Comparison of ENCODE assay signal across 13 cellular contexts in the genomic region with DNA sequence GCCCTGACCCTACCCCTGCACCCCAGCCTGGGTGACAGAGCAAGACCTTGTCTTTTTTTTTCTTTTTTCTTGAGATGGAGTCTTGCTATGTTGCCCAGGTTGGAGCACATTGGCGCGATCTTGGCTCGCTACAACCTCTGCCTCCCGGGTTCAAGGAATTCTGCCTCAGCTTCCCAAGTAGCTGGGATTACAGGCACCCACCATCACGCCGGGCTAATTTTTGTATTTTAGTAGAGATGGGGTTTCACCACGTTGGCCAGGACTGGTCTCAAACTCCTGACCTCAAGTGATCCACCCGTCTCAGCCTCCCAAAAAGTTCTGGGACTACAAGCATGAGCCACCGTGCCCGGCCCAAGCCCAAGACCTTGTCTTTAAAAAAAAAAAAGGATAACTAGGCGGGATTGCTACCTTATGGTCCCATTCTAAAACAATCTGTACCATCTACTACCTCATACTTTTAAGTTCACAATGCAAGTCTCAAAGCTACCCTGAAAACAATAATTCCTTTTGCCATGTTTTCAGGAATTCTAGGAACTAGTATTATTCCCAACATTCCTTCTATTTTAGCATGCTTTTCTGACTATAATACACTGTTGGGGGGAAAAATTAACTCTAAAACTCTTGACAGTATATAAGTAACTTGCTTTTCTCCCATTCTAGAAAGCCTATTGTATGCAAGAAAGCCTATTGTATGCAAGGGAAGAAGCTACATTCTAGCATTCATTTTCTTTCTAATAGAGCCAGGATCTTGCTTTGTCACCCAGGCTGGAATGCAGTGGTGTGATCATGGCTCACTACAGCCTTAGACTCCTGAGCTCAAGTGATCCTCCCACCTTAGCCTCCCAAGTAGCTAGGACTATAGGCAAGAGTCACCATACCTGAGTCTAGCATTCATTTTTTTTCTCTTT. TPM values are rescaled to one million over a fixed set of nuclear protein-coding genes. Genes with fewer than 3 reads are reported as not detected.
A peak's percentile ranks its signal among the peaks of the same experiment; 100 is the strongest.
DNase-seq lines count a peak whose midpoint lies in the region; ATAC-seq, FAIRE-seq and TF ChIP-seq lines count a peak whose summit lies in the region.
"Had no signal": no experiment of that assay in that cellular context is flagged by ENCODE, and none has a peak within 500 bp of the region (broad histone marks: within the 10 kb centered on the region; RNA-seq: fewer than 3 reads in every experiment).

No MANE protein-coding gene starts in this region.

- TF ChIP-seq RAD21 in HepG2 (CRISPR knock-in tag; IDR thresholded peaks at IDR 0.05): no peak

- 97% methylated on average over 11 of the region's 11 CpGs for WGBS in HepG2 (ENCODE audit: low lambda C conversion rate)

- DNase-seq in A172 (ENCODE audit: low spot score) (peak; percentile 56), ELR (ENCODE audit: low read depth) (peak; percentile 58), HepG2 (ENCODE audit: low spot score) (no peak), pons (ENCODE audit: low spot score) (no peak)
- no peak for DNase-seq in activated CD4-positive, alpha-beta memory T cell treated with anti-CD3 and anti-CD28 coated beads for 36 hours
- DNase-seq: activated gamma-delta T cell, MM.1S, naive B cell, substantia nigra, T-helper 9 cell had no signal

- intact Hi-C loops in activated CD4-positive, alpha-beta memory T cell treated with anti-CD3 and anti-CD28 coated beads for 36 hours (cut with micrococcal nuclease): loop anchor here (10.0 kb wide), 1 partner anchor 358 kb away; no protein-coding TSS in a partner anchor
- intact Hi-C loops in HepG2 (cut with micrococcal nuclease; ENCODE audit: unreplicated experiment): no loop called here

- H3K27ac Mint-ChIP-seq in activated CD4-positive, alpha-beta memory T cell treated with anti-CD3 and anti-CD28 coated beads for 36 hours: peak overlapping the region; percentile 23

- ATAC-seq in HepG2 (no peak), HG02973 (IDR thresholded peaks at IDR 0.05; ENCODE audit: unreplicated experiment) (no peak), HG02970 (IDR thresholded peaks at IDR 0.05; ENCODE audit: low FRiP score, unreplicated experiment) (no peak), HG03521 (IDR thresholded peaks at IDR 0.05; ENCODE audit: unreplicated experiment) (no peak)

- H3K27me3 ChIP-seq in HepG2 (ENCODE audit: control insufficient read depth in 1 of 2, insufficient read depth in 2 of 2, low read length in 2 of 2): no peaks in the 10 kb centered on the region

- no peak overlapping the region for H2AFZ ChIP-seq in HepG2 (ENCODE audit: low read length)

- CTCF ChIA-PET in activated CD4-positive, alpha-beta memory T cell treated with anti-CD3 and anti-CD28 coated beads for 36 hours (lab: Charles Lee): interaction anchor here (0.6 to 24.6 kb wide), 3 partner anchors 50 to 360 kb away, joined by 3 to 628 read pairs (median 4); partner anchors contain the start of genes DDR1 and DHX16
- CTCF ChIA-PET in HepG2 (lab: Yijun Ruan, JAX; ENCODE audit: low intra/inter-chr PET ratio, low total read pairs): interaction anchor here (1.3 kb wide), 1 partner anchor 44 kb away, joined by 3 read pairs; no protein-coding TSS in a partner anchor

- H3K36me3 Mint-ChIP-seq in activated CD4-positive, alpha-beta memory T cell treated with anti-CD3 and anti-CD28 coated beads for 36 hours: peaks cover 63% of the 10 kb centered on the region

- no peak overlapping the region for H3K9ac ChIP-seq in HepG2 (ENCODE audit: insufficient read depth, low read depth, low read length)

- no peak overlapping the region for H3K27ac ChIP-seq in HepG2 (ENCODE audit: extremely low read length, insufficient read depth, low read length)

- POLR2A ChIA-PET in activated CD4-positive, alpha-beta memory T cell treated with anti-CD3 and anti-CD28 coated beads for 36 hours (lab: Charles Lee): interaction anchor here (0.6 to 9.7 kb wide), 11 partner anchors 8 to 240 kb away, joined by 3 to 209 read pairs (median 4); partner anchors contain the start of genes NRM and PPP1R18
- POLR2A ChIA-PET in HepG2 (lab: Yijun Ruan, JAX): interaction anchor here (0.5 to 3.5 kb wide), 9 partner anchors 9 to 187 kb away, joined by 3 to 31 read pairs (median 4); partner anchors contain the start of genes FLOT1, MDC1 and VARS2

- TF ChIP-seq POLR2A in HepG2 (IDR thresholded peaks at IDR 0.05; ENCODE audit: insufficient read depth in 1 of 2, low read depth in 2 of 2, low read length in 2 of 2): no peak

- peaks cover 49% of the 10 kb centered on the region for H3K4me1 Mint-ChIP-seq in activated CD4-positive, alpha-beta memory T cell treated with anti-CD3 and anti-CD28 coated beads for 36 hours (ENCODE audit: low read depth)

- peaks cover 1% of the 10 kb centered on the region for H3K27me3 Mint-ChIP-seq in activated CD4-positive, alpha-beta memory T cell treated with anti-CD3 and anti-CD28 coated beads for 36 hours
- H3K27me3 Mint-ChIP-seq: naive B cell had no signal

- no peak overlapping the region for H3K4me3 Mint-ChIP-seq in activated CD4-positive, alpha-beta memory T cell treated with anti-CD3 and anti-CD28 coated beads for 36 hours
- H3K4me3 Mint-ChIP-seq: naive B cell had no signal

- peaks cover 27 to 64% of the 10 kb centered on the region in 2 experiments for H3K36me3 ChIP-seq in HepG2 (replicated peaks in 1 of 2; ENCODE audit: control insufficient read depth in 1 of 2, insufficient read depth in 2 of 2, low read length in 2 of 2)

- peaks cover 23% of the 10 kb centered on the region for H3K79me2 ChIP-seq in HepG2 (ENCODE audit: insufficient read depth, low read length)

- H3K4me3 ChIP-seq in HepG2 (replicated peaks in 1 of 3; ENCODE audit: insufficient read depth in 1 of 3, low read depth in 2 of 3, low read length in 3 of 3): no peak overlapping the region

- in situ Hi-C loops in HepG2 (cut with HindIII; ENCODE audit: extremely low pct_ligation_motif_present, low pct_unique_long_range_greater_than_20kb): loop anchor here (10.0 kb wide), 1 partner anchor 242 kb away; the partner anchor contains the start of gene HLA-E

- no peaks in the 10 kb centered on the region for H3K9me3 Mint-ChIP-seq in activated CD4-positive, alpha-beta memory T cell treated with anti-CD3 and anti-CD28 coated beads for 36 hours
- H3K9me3 Mint-ChIP-seq: naive B cell had no signal

- H3K4me2 ChIP-seq in HepG2 (ENCODE audit: low read depth, low read length): no peak overlapping the region

- no peaks in the 10 kb centered on the region for H3K9me3 ChIP-seq in HepG2 (ENCODE audit: low read length)

- TF ChIP-seq CTCF in HepG2 (CRISPR knock-in tag; IDR thresholded peaks at IDR 0.05): no peak

- FAIRE-seq in HepG2 (lab: Jason Lieb, UNC): no peak

- no TSS peak for BruUV-seq in HepG2 (replicated peaks; lab: Mats Ljungman, UMichigan)

- TF ChIP-seq EP300 in HepG2 (IDR thresholded peaks at IDR 0.05; ENCODE audit: low read depth in 2 of 2, low read length in 2 of 2) (no peak), HepG2 (CRISPR knock-in tag; IDR thresholded peaks at IDR 0.05; ENCODE audit: borderline replicate concordance) (no peak)

- peaks cover 40% of the 10 kb centered on the region for H4K20me1 ChIP-seq in HepG2 (ENCODE audit: insufficient read depth, low read length)

- peaks cover 62% of the 10 kb centered on the region for H3K4me1 ChIP-seq in HepG2 (ENCODE audit: insufficient read depth, low read length)

RNA-seq across cellular contexts. Expression of gene TUBB, which starts 6.6 kb away (rescaled TPM):
- total RNA-seq in A172 (2014; rRNA removed; shearing (Covaris generic)): 1,118 and 1,364 TPM in 2 replicates
- 1,000 to 10,000 TPM; 1,695 to 1,719 TPM for total RNA-seq in activated CD4-positive, alpha-beta memory T cell treated with anti-CD3 and anti-CD28 coated beads for 36 hours
- 911 and 1,275 TPM in 2 replicates for total RNA-seq in HepG2 (2016; rRNA removed; fragmentation: Illumina TruSeq; extraction: Trizol)
- total RNA-seq in HepG2 (2016; cell fraction: cytosol; rRNA removed; fragmentation: Illumina TruSeq; extraction: Trizol; ENCODE audit: low read depth): 241 and 250 TPM in 2 replicates
- total RNA-seq in HepG2 (2016; cell fraction: insoluble cytoplasmic fraction; rRNA removed; fragmentation: Illumina TruSeq; extraction: Trizol): 892 and 1,275 TPM in 2 replicates
- 542 and 545 TPM in 2 replicates for total RNA-seq in HepG2 (2016; cell fraction: membrane; rRNA removed; fragmentation: Illumina TruSeq; extraction: Trizol)
- total RNA-seq in HepG2 (2016; cell fraction: nucleus; rRNA removed; fragmentation: Illumina TruSeq; extraction: Trizol): 386 and 402 TPM in 2 replicates
- 980 and 1,163 TPM in 2 replicates for polyA plus RNA-seq in HepG2 (2011; rRNA removed)
- polyA plus RNA-seq in HepG2 (2011; cell fraction: cytosol; rRNA removed): 853 and 1,099 TPM in 2 replicates
- 241 and 246 TPM in 2 replicates for polyA plus RNA-seq in HepG2 (2011; cell fraction: nucleus; rRNA removed)
- polyA plus RNA-seq in HepG2 (2012): 478 and 597 TPM in 2 replicates
- polyA plus RNA-seq in HepG2 (2016; cell fraction: cytosol; fragmentation: Illumina TruSeq; extraction: Trizol; ENCODE audit: low read depth): 300 and 321 TPM in 2 replicates
- 2,019 and 2,085 TPM in 2 replicates for polyA plus RNA-seq in HepG2 (2016; cell fraction: insoluble cytoplasmic fraction; fragmentation: Illumina TruSeq; extraction: Trizol; ENCODE audit: low read depth)
- polyA plus RNA-seq in HepG2 (2016; cell fraction: membrane; fragmentation: Illumina TruSeq; extraction: Trizol; ENCODE audit: low read depth): 586 and 657 TPM in 2 replicates
- 686 and 716 TPM in 2 replicates for polyA plus RNA-seq in HepG2 (2016; cell fraction: nucleus; fragmentation: Illumina TruSeq; extraction: Trizol; ENCODE audit: insufficient read depth, low read depth)
- polyA minus RNA-seq in HepG2 (2011; rRNA and poly(A)+ RNA removed; ENCODE audit: low replicate concordance): 1,833 and 2,373 TPM in 2 replicates
- 412 and 479 TPM in 2 replicates for polyA minus RNA-seq in HepG2 (2011; cell fraction: cytosol; rRNA and poly(A)+ RNA removed)
- polyA minus RNA-seq in HepG2 (2011; cell fraction: nucleus; rRNA and poly(A)+ RNA removed): 105 and 134 TPM in 2 replicates

RNA-seq across cellular contexts. Expression of gene MDC1, which starts 9.7 kb away (rescaled TPM):
- 4.8 and 7.6 TPM in 2 replicates for total RNA-seq in A172 (2014; rRNA removed; shearing (Covaris generic))
- 10 to 100 TPM; 79.5 to 88.7 TPM for total RNA-seq in activated CD4-positive, alpha-beta memory T cell treated with anti-CD3 and anti-CD28 coated beads for 36 hours
- 8.4 and 20.5 TPM in 2 replicates for total RNA-seq in HepG2 (2016; rRNA removed; fragmentation: Illumina TruSeq; extraction: Trizol)
- total RNA-seq in HepG2 (2016; cell fraction: cytosol; rRNA removed; fragmentation: Illumina TruSeq; extraction: Trizol; ENCODE audit: low read depth): 2.6 TPM in 2 replicates
- 9.0 and 18.7 TPM in 2 replicates for total RNA-seq in HepG2 (2016; cell fraction: insoluble cytoplasmic fraction; rRNA removed; fragmentation: Illumina TruSeq; extraction: Trizol)
- 7.6 TPM in 2 replicates for total RNA-seq in HepG2 (2016; cell fraction: membrane; rRNA removed; fragmentation: Illumina TruSeq; extraction: Trizol)
- 18.3 and 20.9 TPM in 2 replicates for total RNA-seq in HepG2 (2016; cell fraction: nucleus; rRNA removed; fragmentation: Illumina TruSeq; extraction: Trizol)
- polyA plus RNA-seq in HepG2 (2011; rRNA removed): 11.7 and 14.0 TPM in 2 replicates
- 4.5 and 6.7 TPM in 2 replicates for polyA plus RNA-seq in HepG2 (2011; cell fraction: cytosol; rRNA removed)
- 39.8 and 42.9 TPM in 2 replicates for polyA plus RNA-seq in HepG2 (2011; cell fraction: nucleus; rRNA removed)
- polyA plus RNA-seq in HepG2 (2012): 14.2 and 21.0 TPM in 2 replicates
- polyA plus RNA-seq in HepG2 (2016; cell fraction: cytosol; fragmentation: Illumina TruSeq; extraction: Trizol; ENCODE audit: low read depth): 1.2 and 1.3 TPM in 2 replicates
- polyA plus RNA-seq in HepG2 (2016; cell fraction: insoluble cytoplasmic fraction; fragmentation: Illumina TruSeq; extraction: Trizol; ENCODE audit: low read depth): 13.9 and 27.7 TPM in 2 replicates
- polyA plus RNA-seq in HepG2 (2016; cell fraction: membrane; fragmentation: Illumina TruSeq; extraction: Trizol; ENCODE audit: low read depth): 2.2 and 3.4 TPM in 2 replicates
- 66.8 and 94.4 TPM in 2 replicates for polyA plus RNA-seq in HepG2 (2016; cell fraction: nucleus; fragmentation: Illumina TruSeq; extraction: Trizol; ENCODE audit: insufficient read depth, low read depth)
- 16.6 and 29.4 TPM in 2 replicates for polyA minus RNA-seq in HepG2 (2011; rRNA and poly(A)+ RNA removed; ENCODE audit: low replicate concordance)
- 8.0 and 10.3 TPM in 2 replicates for polyA minus RNA-seq in HepG2 (2011; cell fraction: cytosol; rRNA and poly(A)+ RNA removed)
- 7.6 and 9.1 TPM in 2 replicates for polyA minus RNA-seq in HepG2 (2011; cell fraction: nucleus; rRNA and poly(A)+ RNA removed)

RNA-seq across cellular contexts. Expression of gene FLOT1, which starts 15.7 kb away (rescaled TPM):
- 163 and 165 TPM in 2 replicates for total RNA-seq in A172 (2014; rRNA removed; shearing (Covaris generic))
- total RNA-seq in activated CD4-positive, alpha-beta memory T cell treated with anti-CD3 and anti-CD28 coated beads for 36 hours: 100 to 1,000 TPM; 226 to 231 TPM
- total RNA-seq in HepG2 (2016; rRNA removed; fragmentation: Illumina TruSeq; extraction: Trizol): 77.8 and 82.3 TPM in 2 replicates
- total RNA-seq in HepG2 (2016; cell fraction: cytosol; rRNA removed; fragmentation: Illumina TruSeq; extraction: Trizol; ENCODE audit: low read depth): 113 and 115 TPM in 2 replicates
- total RNA-seq in HepG2 (2016; cell fraction: insoluble cytoplasmic fraction; rRNA removed; fragmentation: Illumina TruSeq; extraction: Trizol): 72.3 and 79.6 TPM in 2 replicates
- total RNA-seq in HepG2 (2016; cell fraction: membrane; rRNA removed; fragmentation: Illumina TruSeq; extraction: Trizol): 145 and 152 TPM in 2 replicates
- 43.2 and 49.0 TPM in 2 replicates for total RNA-seq in HepG2 (2016; cell fraction: nucleus; rRNA removed; fragmentation: Illumina TruSeq; extraction: Trizol)
- 130 and 150 TPM in 2 replicates for polyA plus RNA-seq in HepG2 (2011; rRNA removed)
- polyA plus RNA-seq in HepG2 (2011; cell fraction: cytosol; rRNA removed): 126 and 128 TPM in 2 replicates
- 139 and 173 TPM in 2 replicates for polyA plus RNA-seq in HepG2 (2011; cell fraction: nucleus; rRNA removed)
- polyA plus RNA-seq in HepG2 (2012): 119 and 142 TPM in 2 replicates
- 217 and 220 TPM in 2 replicates for polyA plus RNA-seq in HepG2 (2016; cell fraction: cytosol; fragmentation: Illumina TruSeq; extraction: Trizol; ENCODE audit: low read depth)
- polyA plus RNA-seq in HepG2 (2016; cell fraction: insoluble cytoplasmic fraction; fragmentation: Illumina TruSeq; extraction: Trizol; ENCODE audit: low read depth): 116 and 125 TPM in 2 replicates
- polyA plus RNA-seq in HepG2 (2016; cell fraction: membrane; fragmentation: Illumina TruSeq; extraction: Trizol; ENCODE audit: low read depth): 219 and 220 TPM in 2 replicates
- polyA plus RNA-seq in HepG2 (2016; cell fraction: nucleus; fragmentation: Illumina TruSeq; extraction: Trizol; ENCODE audit: insufficient read depth, low read depth): 146 and 154 TPM in 2 replicates
- polyA minus RNA-seq in HepG2 (2011; rRNA and poly(A)+ RNA removed; ENCODE audit: low replicate concordance): 102 and 133 TPM in 2 replicates
- polyA minus RNA-seq in HepG2 (2011; cell fraction: cytosol; rRNA and poly(A)+ RNA removed): 49.8 and 51.9 TPM in 2 replicates
- 34.5 and 57.3 TPM in 2 replicates for polyA minus RNA-seq in HepG2 (2011; cell fraction: nucleus; rRNA and poly(A)+ RNA removed)

RNA-seq across cellular contexts. Expression of gene IER3, which starts 17.6 kb away (rescaled TPM):
- 61.1 and 63.2 TPM in 2 replicates for total RNA-seq in A172 (2014; rRNA removed; shearing (Covaris generic))
- total RNA-seq in activated CD4-positive, alpha-beta memory T cell treated with anti-CD3 and anti-CD28 coated beads for 36 hours: 100 to 1,000 TPM; 167 to 171 TPM
- 28.7 and 51.1 TPM in 2 replicates for total RNA-seq in HepG2 (2016; rRNA removed; fragmentation: Illumina TruSeq; extraction: Trizol)
- total RNA-seq in HepG2 (2016; cell fraction: cytosol; rRNA removed; fragmentation: Illumina TruSeq; extraction: Trizol; ENCODE audit: low read depth): 83.5 and 89.8 TPM in 2 replicates
- 25.7 and 52.1 TPM in 2 replicates for total RNA-seq in HepG2 (2016; cell fraction: insoluble cytoplasmic fraction; rRNA removed; fragmentation: Illumina TruSeq; extraction: Trizol)
- total RNA-seq in HepG2 (2016; cell fraction: membrane; rRNA removed; fragmentation: Illumina TruSeq; extraction: Trizol): 91.3 and 101 TPM in 2 replicates
- total RNA-seq in HepG2 (2016; cell fraction: nucleus; rRNA removed; fragmentation: Illumina TruSeq; extraction: Trizol): 33.1 and 34.2 TPM in 2 replicates
- 131 and 151 TPM in 2 replicates for polyA plus RNA-seq in HepG2 (2011; rRNA removed)
- 117 TPM in 2 replicates for polyA plus RNA-seq in HepG2 (2011; cell fraction: cytosol; rRNA removed)
- polyA plus RNA-seq in HepG2 (2011; cell fraction: nucleus; rRNA removed): 111 and 130 TPM in 2 replicates
- 130 and 313 TPM in 2 replicates for polyA plus RNA-seq in HepG2 (2012)
- polyA plus RNA-seq in HepG2 (2016; cell fraction: cytosol; fragmentation: Illumina TruSeq; extraction: Trizol; ENCODE audit: low read depth): 21.8 and 24.4 TPM in 2 replicates
- polyA plus RNA-seq in HepG2 (2016; cell fraction: insoluble cytoplasmic fraction; fragmentation: Illumina TruSeq; extraction: Trizol; ENCODE audit: low read depth): 28.6 and 30.4 TPM in 2 replicates
- 23.7 and 25.1 TPM in 2 replicates for polyA plus RNA-seq in HepG2 (2016; cell fraction: membrane; fragmentation: Illumina TruSeq; extraction: Trizol; ENCODE audit: low read depth)
- polyA plus RNA-seq in HepG2 (2016; cell fraction: nucleus; fragmentation: Illumina TruSeq; extraction: Trizol; ENCODE audit: insufficient read depth, low read depth): 72.1 and 79.6 TPM in 2 replicates
- polyA minus RNA-seq in HepG2 (2011; rRNA and poly(A)+ RNA removed; ENCODE audit: low replicate concordance): 19.0 and 307 TPM in 2 replicates
- polyA minus RNA-seq in HepG2 (2011; cell fraction: cytosol; rRNA and poly(A)+ RNA removed): 213 and 378 TPM in 2 replicates
- polyA minus RNA-seq in HepG2 (2011; cell fraction: nucleus; rRNA and poly(A)+ RNA removed): 95.2 and 99.7 TPM in 2 replicates

RNA-seq across cellular contexts. Expression of gene NRM, which starts 36.0 kb away (rescaled TPM):
- total RNA-seq in A172 (2014; rRNA removed; shearing (Covaris generic)): 13.2 and 14.0 TPM in 2 replicates
- 10 to 100 TPM; 31.6 to 32.7 TPM for total RNA-seq in activated CD4-positive, alpha-beta memory T cell treated with anti-CD3 and anti-CD28 coated beads for 36 hours
- total RNA-seq in HepG2 (2016; rRNA removed; fragmentation: Illumina TruSeq; extraction: Trizol): 7.4 and 16.0 TPM in 2 replicates
- total RNA-seq in HepG2 (2016; cell fraction: cytosol; rRNA removed; fragmentation: Illumina TruSeq; extraction: Trizol; ENCODE audit: low read depth): 6.4 and 6.8 TPM in 2 replicates
- total RNA-seq in HepG2 (2016; cell fraction: insoluble cytoplasmic fraction; rRNA removed; fragmentation: Illumina TruSeq; extraction: Trizol): 7.0 and 15.7 TPM in 2 replicates
- 11.0 and 11.6 TPM in 2 replicates for total RNA-seq in HepG2 (2016; cell fraction: membrane; rRNA removed; fragmentation: Illumina TruSeq; extraction: Trizol)
- total RNA-seq in HepG2 (2016; cell fraction: nucleus; rRNA removed; fragmentation: Illumina TruSeq; extraction: Trizol): 13.6 and 15.9 TPM in 2 replicates
- polyA plus RNA-seq in HepG2 (2011; rRNA removed): 12.5 TPM in 2 replicates
- polyA plus RNA-seq in HepG2 (2011; cell fraction: cytosol; rRNA removed): 10.6 and 14.5 TPM in 2 replicates
- polyA plus RNA-seq in HepG2 (2011; cell fraction: nucleus; rRNA removed): 11.7 and 12.5 TPM in 2 replicates
- 11.9 and 19.8 TPM in 2 replicates for polyA plus RNA-seq in HepG2 (2012)
- 16.1 and 17.3 TPM in 2 replicates for polyA plus RNA-seq in HepG2 (2016; cell fraction: cytosol; fragmentation: Illumina TruSeq; extraction: Trizol; ENCODE audit: low read depth)
- 19.1 and 23.6 TPM in 2 replicates for polyA plus RNA-seq in HepG2 (2016; cell fraction: insoluble cytoplasmic fraction; fragmentation: Illumina TruSeq; extraction: Trizol; ENCODE audit: low read depth)
- polyA plus RNA-seq in HepG2 (2016; cell fraction: membrane; fragmentation: Illumina TruSeq; extraction: Trizol; ENCODE audit: low read depth): 27.9 and 29.1 TPM in 2 replicates
- 46.7 and 53.9 TPM in 2 replicates for polyA plus RNA-seq in HepG2 (2016; cell fraction: nucleus; fragmentation: Illumina TruSeq; extraction: Trizol; ENCODE audit: insufficient read depth, low read depth)
- polyA minus RNA-seq in HepG2 (2011; rRNA and poly(A)+ RNA removed; ENCODE audit: low replicate concordance): 28.0 and 30.7 TPM in 2 replicates
- polyA minus RNA-seq in HepG2 (2011; cell fraction: cytosol; rRNA and poly(A)+ RNA removed): 9.8 and 11.5 TPM in 2 replicates
- polyA minus RNA-seq in HepG2 (2011; cell fraction: nucleus; rRNA and poly(A)+ RNA removed): 3.3 and 4.5 TPM in 2 replicates

Comparison
In these comparisons a context has a peak if more than half of its experiments do, and no peak if none do; other contexts are left out.
1. DNase-seq: peak in A172 (single experiment) and ELR (single experiment); none in activated CD4-positive, alpha-beta memory T cell treated with anti-CD3 and anti-CD28 coated beads for 36 hours (single experiment), HepG2 (single experiment) and pons (single experiment).